ENCODE assay signal across 6 cellular contexts in the genomic region with DNA sequence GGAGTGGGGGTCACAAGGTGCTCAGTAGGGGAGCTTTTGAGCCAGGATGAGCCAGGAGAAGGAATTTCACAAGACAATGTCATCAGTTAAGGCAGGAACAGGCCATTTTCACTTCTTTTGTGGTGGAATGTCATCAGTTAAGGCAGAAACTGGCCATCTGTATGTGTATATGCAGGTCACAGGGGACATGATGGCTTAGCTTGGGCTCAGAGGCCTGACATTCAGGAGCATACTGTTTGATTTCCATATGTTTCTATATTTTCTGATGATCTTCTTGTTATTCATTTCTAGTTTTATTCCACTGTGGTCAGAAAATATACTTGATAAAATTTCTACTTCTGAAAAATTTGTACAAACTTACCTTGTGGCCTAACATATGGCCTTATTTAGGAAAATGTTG. TPM values are rescaled to one million over a fixed set of nuclear protein-coding genes. Genes with fewer than 3 reads are reported as not detected.
"Had no signal": no experiment of that assay in that cellular context is flagged by ENCODE, and none has a peak within 500 bp of the region (broad histone marks: within the 10 kb centered on the region; RNA-seq: fewer than 3 reads in every experiment).

No MANE protein-coding gene starts in this region.

RNA-seq across cellular contexts. Expression of gene OR52A1, which starts 11.3 kb away (rescaled TPM):
- total RNA-seq: M059J, PC-3, Peyer's patch, Right ventricle myocardium superior had no signal
- polyA plus RNA-seq: SK-N-SH had no signal

RNA-seq across cellular contexts. Expression of gene OR52A5, which starts 27.7 kb away (rescaled TPM):
- total RNA-seq: M059J, PC-3, Peyer's patch, Right ventricle myocardium superior, SJSA1 had no signal
- polyA plus RNA-seq: SK-N-SH had no signal

RNA-seq across cellular contexts. Expression of gene OR51V1, which starts 34.6 kb away (rescaled TPM):
- total RNA-seq: M059J, PC-3, Peyer's patch, Right ventricle myocardium superior, SJSA1 had no signal
- polyA plus RNA-seq: SK-N-SH had no signal
